10 cellular contexts compared by ENCODE assay signal in genomic region chr17:38557395-38557794, GRCh38. TPM values are rescaled to one million over a fixed set of nuclear protein-coding genes. Genes with fewer than 3 reads are reported as not detected.
DNase-seq lines count a peak whose midpoint lies in the region; ATAC-seq and TF ChIP-seq lines count a peak whose summit lies in the region.
"Had no signal": no experiment of that assay in that cellular context is flagged by ENCODE, and none has a peak within 500 bp of the region (broad histone marks: within the 10 kb centered on the region; RNA-seq: fewer than 3 reads in every experiment).

No MANE protein-coding gene starts in this region.

- H3K27ac ChIP-seq in heart left ventricle: peak overlapping the region in 2 of 12 donors; percentile 20 to 32
- H3K27ac ChIP-seq in urinary bladder (ENCODE audit: low read depth): peak overlapping the region; percentile 54
- H3K27ac ChIP-seq: foreskin keratinocyte, SJSA1 had no signal

- H3K27ac Mint-ChIP-seq in MCF 10A (ENCODE audit: low read depth, unreplicated experiment) (peak overlapping the region; percentile 54), mesothelial cell of epicardium (no peak overlapping the region)

- DNase-seq in heart left ventricle (no peak), cardiac septum (ENCODE audit: low spot score) (no peak), MCF 10A (ENCODE audit: unreplicated experiment) (no peak), mesothelial cell of epicardium (ENCODE audit: low spot score in 2 of 2, unreplicated experiment in 2 of 2) (no peak), DMS53 (lab: John Stamatoyannopoulos, UW) (no peak)

- BruUV-seq in MCF 10A (replicated peaks; lab: Mats Ljungman, UMichigan): no TSS peak

- POLR2A ChIA-PET in MCF 10A (lab: Yijun Ruan, JAX): interaction anchor here (0.5 to 3.3 kb wide), 13 partner anchors 17 to 148 kb away, joined by 3 to 62 read pairs (median 5); partner anchors contain the start of genes EPOP and MLLT6

- H3K36me3 Mint-ChIP-seq in MCF 10A (ENCODE audit: insufficient read depth, unreplicated experiment) (peaks cover 6% of the 10 kb centered on the region), mesothelial cell of epicardium (no peaks in the 10 kb centered on the region)

- 31 to 50% (median 43%) methylated on average over 6 of the region's 6 CpGs for WGBS in heart left ventricle, 4 donors
- 64% methylated on average over 6 of the region's 6 CpGs for whole genome bisulfite sequencing in urinary bladder

- ATAC-seq in heart left ventricle (no peak), GM19467 (IDR thresholded peaks at IDR 0.05; ENCODE audit: unreplicated experiment) (no peak), GM18502 (IDR thresholded peaks at IDR 0.05; ENCODE audit: poor library complexity, unreplicated experiment) (no peak)

- CTCF ChIA-PET in MCF 10A (lab: Yijun Ruan, JAX): interaction anchor here (0.5 to 4.3 kb wide), 16 partner anchors 11 to 947 kb away, joined by 3 to 86 read pairs (median 6); no protein-coding TSS in a partner anchor

- H3K4me3 Mint-ChIP-seq in MCF 10A (ENCODE audit: unreplicated experiment) (peak overlapping the region; percentile 97), mesothelial cell of epicardium (peak overlapping the region; percentile 20)

- TF ChIP-seq POLR2A in heart left ventricle (IDR thresholded peaks at IDR 0.05): no peak

- H3K4me1 ChIP-seq in heart left ventricle: peaks cover 0 to 37% (median 25%) of the 10 kb centered on the region in 12 donors
- H3K4me1 ChIP-seq in urinary bladder (ENCODE audit: insufficient read depth): no peaks in the 10 kb centered on the region
- H3K4me1 ChIP-seq: foreskin keratinocyte had no signal

- H3K27me3 ChIP-seq in heart left ventricle: peaks cover 24 to 45% (median 36%) of the 10 kb centered on the region in 9 donors

- no peak for TF ChIP-seq CTCF in heart left ventricle (IDR thresholded peaks at IDR 0.05)
- no peak for TF ChIP-seq CTCF in MCF 10A (IDR thresholded peaks at IDR 0.05; ENCODE audit: unreplicated experiment)
- no peak for TF ChIP-seq CTCF in mesothelial cell of epicardium (IDR thresholded peaks at IDR 0.05; ENCODE audit: unreplicated experiment)

- intact Hi-C loops in heart left ventricle (cut with DNase I) (loop anchor here in 2 of 10 donors (5.0 kb wide), 2 partner anchors 50 to 110 kb away; partner anchors contain the start of gene SRCIN1 (in 1 of the 2)), cardiac septum (cut with DNase I) (no loop called here), MCF 10A (cut with micrococcal nuclease) (no loop called here)

- peak overlapping the region in 7 of 12 donors; percentile 40 to 54 (median 45) for H3K4me3 ChIP-seq in heart left ventricle
- no peak overlapping the region for H3K4me3 ChIP-seq in urinary bladder (ENCODE audit: low read depth, low read length)

- H3K36me3 ChIP-seq in heart left ventricle (no peaks in the 10 kb centered on the region), urinary bladder (ENCODE audit: insufficient read depth) (no peaks in the 10 kb centered on the region)
- H3K36me3 ChIP-seq: SJSA1 had no signal

- H3K4me1 Mint-ChIP-seq in MCF 10A (ENCODE audit: insufficient read depth, unreplicated experiment) (peaks cover 26% of the 10 kb centered on the region), mesothelial cell of epicardium (peaks cover 24% of the 10 kb centered on the region)

- H3K27me3 Mint-ChIP-seq in MCF 10A (ENCODE audit: insufficient read depth, unreplicated experiment) (no peaks in the 10 kb centered on the region), mesothelial cell of epicardium (ENCODE audit: low read depth) (peaks cover 35% of the 10 kb centered on the region)

- no peaks in the 10 kb centered on the region for H3K9me3 Mint-ChIP-seq in MCF 10A (ENCODE audit: unreplicated experiment)
- H3K9me3 Mint-ChIP-seq in mesothelial cell of epicardium: no peaks in the 10 kb centered on the region

- no peaks in the 10 kb centered on the region for H3K9me3 ChIP-seq in heart left ventricle

RNA-seq across cellular contexts. Expression of gene SRCIN1, which starts 48.4 kb away (rescaled TPM):
- 1 to 10 TPM in 5 of 9 donors, under 1 TPM in 4; 0.46 to 1.7 (median 1.1) TPM for total RNA-seq in heart left ventricle
- under 1 TPM; 0.19 to 0.95 TPM for polyA plus RNA-seq in heart left ventricle
- 6.2 TPM for total RNA-seq in cardiac septum
- total RNA-seq in MCF 10A (2022): 5.7 and 8.6 TPM in 2 replicates
- 19.4 to 21.4 TPM (median 20.8 TPM) in 3 replicates for total RNA-seq in mesothelial cell of epicardium
- 2.7 TPM for total RNA-seq in urinary bladder
- polyA plus RNA-seq in urinary bladder: 3.0 TPM
- total RNA-seq: SJSA1 had no signal
